Comparison of ENCODE assay signal across 1 cellular context in genomic region chr4:163495900-163496299, GRCh38.
TF ChIP-seq lines count a peak whose summit lies in the region.

No MANE protein-coding gene starts in this region.

TF ChIP-seq in HepG2, 621 proteins besides CTCF, POLR2A, EP300 and RAD21 (continued from another document):
- TF ChIP-seq, protein P1, sequence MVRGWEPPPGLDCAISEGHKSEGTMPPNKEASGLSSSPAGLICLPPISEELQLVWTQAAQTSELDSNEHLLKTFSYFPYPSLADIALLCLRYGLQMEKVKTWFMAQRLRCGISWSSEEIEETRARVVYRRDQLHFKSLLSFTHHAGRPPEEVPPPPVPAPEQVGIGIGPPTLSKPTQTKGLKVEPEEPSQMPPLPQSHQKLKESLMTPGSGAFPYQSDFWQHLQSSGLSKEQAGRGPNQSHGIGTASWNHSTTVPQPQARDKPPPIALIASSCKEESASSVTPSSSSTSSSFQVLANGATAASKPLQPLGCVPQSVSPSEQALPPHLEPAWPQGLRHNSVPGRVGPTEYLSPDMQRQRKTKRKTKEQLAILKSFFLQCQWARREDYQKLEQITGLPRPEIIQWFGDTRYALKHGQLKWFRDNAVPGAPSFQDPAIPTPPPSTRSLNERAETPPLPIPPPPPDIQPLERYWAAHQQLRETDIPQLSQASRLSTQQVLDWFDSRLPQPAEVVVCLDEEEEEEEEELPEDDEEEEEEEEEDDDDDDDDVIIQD (CRISPR knock-in tag; IDR thresholded peaks at IDR 0.05; ENCODE audit: low read depth), result no peak
- no peak for TF ChIP-seq RFXANK (CRISPR knock-in tag; IDR thresholded peaks at IDR 0.05)
TF ChIP-seq in HepG2: peak in this region for 0.
